1 cellular context compared by ENCODE assay signal in the genomic region with DNA sequence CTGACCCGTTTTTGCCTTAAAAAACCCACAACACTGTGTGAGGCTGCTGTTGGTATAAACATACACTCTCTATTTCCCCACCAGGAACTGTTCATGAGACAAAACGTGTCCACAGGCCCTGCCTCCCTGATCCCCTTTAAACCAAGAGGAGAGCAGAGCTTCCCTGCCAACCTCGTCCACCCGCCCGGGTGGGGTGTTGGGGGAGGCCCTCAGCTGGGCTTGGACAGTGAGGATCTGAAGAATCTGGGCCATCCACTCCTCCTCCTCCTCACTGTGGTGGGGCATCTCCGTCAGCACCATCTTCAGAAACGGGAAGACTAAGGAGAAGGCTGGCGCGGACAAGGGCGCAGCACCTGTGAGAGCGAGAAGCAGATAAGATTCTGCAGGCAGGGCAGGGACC.
TF ChIP-seq lines count a peak whose summit lies in the region.

No MANE protein-coding gene starts in this region.

TF ChIP-seq in IMR-90, 13 proteins besides CTCF, POLR2A, EP300 and RAD21:
- TF ChIP-seq CHD1 (IDR thresholded peaks at IDR 0.05; ENCODE audit: low read depth, low read length): no peak
